In genomic region chr4:74330295-74330750, GRCh38 we compare ENCODE assay signal across 1 cellular context.
TF ChIP-seq lines count a peak whose summit lies in the region.

No MANE protein-coding gene starts in this region.

TF ChIP-seq in K562, 482 proteins besides CTCF, POLR2A, EP300 and RAD21 (continued from another document and continues in another):
- TF ChIP-seq FOXP4 (CRISPR knock-in tag; IDR thresholded peaks at IDR 0.05; ENCODE audit: borderline replicate concordance) (no peak), BRCA1 (IDR thresholded peaks at IDR 0.05) (no peak), BRCA1 (CRISPR knock-in tag; IDR thresholded peaks at IDR 0.05) (no peak), ZFP1 (CRISPR knock-in tag; IDR thresholded peaks at IDR 0.05) (no peak), ATF1 (CRISPR knock-in tag; IDR thresholded peaks at IDR 0.05) (no peak), ATF1 (tag; IDR thresholded peaks at IDR 0.05) (no peak), PATZ1 (CRISPR knock-in tag; IDR thresholded peaks at IDR 0.05; ENCODE audit: borderline replicate concordance) (no peak), ZNF318 (IDR thresholded peaks at IDR 0.05; ENCODE audit: borderline replicate concordance in 1 of 2, low read depth in 1 of 2) (no peak), THAP12 (CRISPR knock-in tag; IDR thresholded peaks at IDR 0.05) (no peak), TARDBP (IDR thresholded peaks at IDR 0.05) (no peak), SUPT5H (IDR thresholded peaks at IDR 0.05) (no peak), ZNF143 (CRISPR knock-in tag; IDR thresholded peaks at IDR 0.05) (no peak), USF1 (CRISPR knock-in tag; IDR thresholded peaks at IDR 0.05) (no peak), ZNF830 (CRISPR knock-in tag; IDR thresholded peaks at IDR 0.05) (no peak), EHMT2 (IDR thresholded peaks at IDR 0.05) (no peak), ZNF778 (CRISPR knock-in tag; IDR thresholded peaks at IDR 0.05) (no peak), NFXL1 (CRISPR knock-in tag; IDR thresholded peaks at IDR 0.05) (no peak), BRF2 (IDR thresholded peaks at IDR 0.05; ENCODE audit: borderline replicate concordance, insufficient read depth, insufficient read length) (no peak), ZBTB17 (CRISPR knock-in tag; IDR thresholded peaks at IDR 0.05) (no peak), TFAP4 (CRISPR knock-in tag; IDR thresholded peaks at IDR 0.05; ENCODE audit: borderline replicate concordance) (peak; percentile 78; the same call in 1 of the 2 replicates), CUX1 (CRISPR knock-in tag; IDR thresholded peaks at IDR 0.05) (no peak), MXI1 (IDR thresholded peaks at IDR 0.05; ENCODE audit: low read depth, low read length) (no peak), NR1H2 (CRISPR knock-in tag; IDR thresholded peaks at IDR 0.05) (no peak), SMC3 (conservative IDR thresholded peaks at IDR 0.05; ENCODE audit: insufficient read depth, low read depth, low read length) (no peak), SIN3A (IDR thresholded peaks at IDR 0.05; ENCODE audit: borderline replicate concordance in 2 of 2, control insufficient read depth in 1 of 2, low read depth in 2 of 2, low read length in 2 of 2) (no peak), PKNOX1 (IDR thresholded peaks at IDR 0.05) (no peak)
